In the genomic region with DNA sequence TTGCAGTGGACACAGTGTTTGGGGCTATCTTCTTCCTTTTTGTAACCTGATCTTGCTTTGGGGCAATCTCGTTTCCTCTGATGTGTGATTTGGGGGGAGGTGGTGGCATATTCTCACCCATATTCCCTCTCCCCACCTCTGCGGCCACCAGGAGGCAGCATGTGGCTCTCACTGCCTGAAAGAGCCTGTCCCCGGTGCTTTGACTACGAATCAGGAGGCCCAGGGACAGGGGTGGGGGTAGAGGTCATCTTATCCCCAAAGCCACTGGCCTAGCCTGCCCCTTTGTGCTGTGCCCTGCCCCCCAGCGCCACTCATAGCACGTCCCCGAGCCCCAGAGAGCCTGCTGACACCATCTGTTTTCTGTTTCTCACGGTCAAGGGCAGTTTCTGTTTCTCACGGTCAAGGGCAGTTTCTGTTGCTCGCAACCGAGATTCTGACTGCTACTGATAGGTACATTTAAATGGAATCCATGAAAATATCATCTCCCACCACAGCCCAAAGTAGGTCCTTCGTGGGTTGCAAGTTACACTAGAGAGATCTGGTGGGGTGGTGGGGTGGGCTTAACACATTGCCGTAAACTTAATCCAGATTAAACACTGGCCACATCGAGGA, we compare ENCODE assay signal across 9 cellular contexts. TPM values are rescaled to one million over a fixed set of nuclear protein-coding genes. Genes with fewer than 3 reads are reported as not detected.
DNase-seq lines count a peak whose midpoint lies in the region; ATAC-seq and TF ChIP-seq lines count a peak whose summit lies in the region.
"Had no signal": no experiment of that assay in that cellular context is flagged by ENCODE, and none has a peak within 500 bp of the region (broad histone marks: within the 10 kb centered on the region; RNA-seq: fewer than 3 reads in every experiment).

No MANE protein-coding gene starts in this region.

- H3K4me3 Mint-ChIP-seq in activated CD4-positive, alpha-beta memory T cell treated with anti-CD3 and anti-CD28 coated beads, Interleukin-2, amount 10 ng/mL, durations not matched to agents 7 days and 5 days, result no peak overlapping the region
- H3K4me3 Mint-ChIP-seq in neural progenitor cell, result no peak overlapping the region

- H2AFZ ChIP-seq in neural progenitor cell (replicated peaks), result peak overlapping the region; percentile 63

- peak; percentile 91 for ATAC-seq in GM19035 (IDR thresholded peaks at IDR 0.05; ENCODE audit: unreplicated experiment)

- CTCF ChIA-PET in activated CD4-positive, alpha-beta memory T cell treated with anti-CD3 and anti-CD28 coated beads, Interleukin-2, amount 10 ng/mL, durations not matched to agents 7 days and 5 days (lab: Charles Lee), result interaction anchor here (0.8 to 2.5 kb wide), 2 partner anchors 21 to 31 kb away, joined by 3 to 13 read pairs; no protein-coding TSS in a partner anchor

- no peaks in the 10 kb centered on the region for H3K36me3 Mint-ChIP-seq in activated CD4-positive, alpha-beta memory T cell treated with anti-CD3 and anti-CD28 coated beads, Interleukin-2, amount 10 ng/mL, durations not matched to agents 7 days and 5 days (ENCODE audit: low read depth)
- H3K36me3 Mint-ChIP-seq in neural progenitor cell, result no peaks in the 10 kb centered on the region

- POLR2A ChIA-PET in activated CD4-positive, alpha-beta memory T cell treated with anti-CD3 and anti-CD28 coated beads, Interleukin-2, amount 10 ng/mL, durations not matched to agents 7 days and 5 days (lab: Charles Lee), result interaction anchor here (1.1 to 1.8 kb wide), 2 partner anchors 28 to 31 kb away, joined by 4 to 10 read pairs; partner anchors contain the start of gene PHYH

- H3F3A ChIP-seq in neural progenitor cell (ENCODE audit: low read depth), result peaks cover 26% of the 10 kb centered on the region

- H3K4me3 ChIP-seq in MG63, result no peak overlapping the region
- no peak overlapping the region for H3K4me3 ChIP-seq in epithelial cell of esophagus (ENCODE audit: low read length)
- H3K4me3 ChIP-seq in neural progenitor cell, result no peak overlapping the region
- H3K4me3 ChIP-seq in urinary bladder (ENCODE audit: low read depth, low read length), result no peak overlapping the region

- H3K4me1 Mint-ChIP-seq in activated CD4-positive, alpha-beta memory T cell treated with anti-CD3 and anti-CD28 coated beads, Interleukin-2, amount 10 ng/mL, durations not matched to agents 7 days and 5 days, result peaks cover 6% of the 10 kb centered on the region
- peaks cover 36% of the 10 kb centered on the region for H3K4me1 Mint-ChIP-seq in neural progenitor cell

- H3K27me3 ChIP-seq in MG63 (no peaks in the 10 kb centered on the region), neural progenitor cell (no peaks in the 10 kb centered on the region)
- H3K27me3 ChIP-seq: neutrophil had no signal

- H3K9me3 ChIP-seq in MG63 (no peaks in the 10 kb centered on the region), neural progenitor cell (ENCODE audit: low read depth) (no peaks in the 10 kb centered on the region)
- H3K9me3 ChIP-seq: neutrophil had no signal

- WGBS in urinary bladder, result 47% methylated on average over 14 of the region's 14 CpGs

- no peaks in the 10 kb centered on the region for H3K36me3 ChIP-seq in MG63
- H3K36me3 ChIP-seq in neural progenitor cell, result no peaks in the 10 kb centered on the region
- no peaks in the 10 kb centered on the region for H3K36me3 ChIP-seq in urinary bladder (ENCODE audit: insufficient read depth)
- H3K36me3 ChIP-seq: neutrophil had no signal

- TF ChIP-seq CTCF in epithelial cell of esophagus (IDR thresholded peaks at IDR 0.05; ENCODE audit: insufficient read depth, low read depth, low read length, missing control alignments), result peak; percentile 40
- peak; percentile 65 for TF ChIP-seq CTCF in neural progenitor cell (IDR thresholded peaks at IDR 0.05)

- H3K27ac ChIP-seq in neural progenitor cell (no peak overlapping the region), urinary bladder (ENCODE audit: low read depth) (peak overlapping the region; percentile 28)
- H3K27ac ChIP-seq: neutrophil had no signal

- peaks cover 22% of the 10 kb centered on the region for H3K4me1 ChIP-seq in neural progenitor cell
- no peaks in the 10 kb centered on the region for H3K4me1 ChIP-seq in urinary bladder (ENCODE audit: insufficient read depth)

- H3K79me2 ChIP-seq in neural progenitor cell (ENCODE audit: low read depth), result no peaks in the 10 kb centered on the region

- no peak overlapping the region for H3K27ac Mint-ChIP-seq in activated CD4-positive, alpha-beta memory T cell treated with anti-CD3 and anti-CD28 coated beads, Interleukin-2, amount 10 ng/mL, durations not matched to agents 7 days and 5 days
- H3K27ac Mint-ChIP-seq in neural progenitor cell, result peak overlapping the region; percentile 92

- no peaks in the 10 kb centered on the region for H3K9me3 Mint-ChIP-seq in activated CD4-positive, alpha-beta memory T cell treated with anti-CD3 and anti-CD28 coated beads, Interleukin-2, amount 10 ng/mL, durations not matched to agents 7 days and 5 days
- H3K9me3 Mint-ChIP-seq in neural progenitor cell, result peaks cover 2% of the 10 kb centered on the region

- DNase-seq in AG20443 (ENCODE audit: low spot score), result peak; percentile 39
- peak; percentile 13 for DNase-seq in MG63
- peak; percentile 65 for DNase-seq in activated CD4-positive, alpha-beta memory T cell treated with anti-CD3 and anti-CD28 coated beads, Interleukin-2, amount 10 ng/mL, durations not matched to agents 7 days and 5 days
- peak; percentile 16 for DNase-seq in epithelial cell of esophagus (ENCODE audit: low read depth)
- peak; percentile 68 for DNase-seq in neural progenitor cell (ENCODE audit: low spot score)
- DNase-seq in NCI-H226, result no peak

- H3K4me2 ChIP-seq in neural progenitor cell, result peak overlapping the region; percentile 22

- no peak overlapping the region for H3K9ac ChIP-seq in neural progenitor cell

- no peaks in the 10 kb centered on the region for H3K27me3 Mint-ChIP-seq in activated CD4-positive, alpha-beta memory T cell treated with anti-CD3 and anti-CD28 coated beads, Interleukin-2, amount 10 ng/mL, durations not matched to agents 7 days and 5 days
- H3K27me3 Mint-ChIP-seq in neural progenitor cell (ENCODE audit: insufficient read depth, low read depth), result peaks cover 7% of the 10 kb centered on the region

- H4K20me1 ChIP-seq in neural progenitor cell (ENCODE audit: low read depth), result no peaks in the 10 kb centered on the region

RNA-seq across cellular contexts. Expression of gene PHYH, which starts 28.2 kb away (rescaled TPM):
- 7.2 and 12.7 TPM in 2 replicates for total RNA-seq in MG63 (2014; rRNA removed; shearing (Covaris generic); ENCODE audit: low replicate concordance)
- 10 to 100 TPM; 10.9 to 11.2 TPM for total RNA-seq in activated CD4-positive, alpha-beta memory T cell treated with anti-CD3 and anti-CD28 coated beads, Interleukin-2, amount 10 ng/mL, durations not matched to agents 7 days and 5 days
- 14.6 and 22.2 TPM in 2 replicates for total RNA-seq in neural progenitor cell (ENCODE audit: low replicate concordance)
- total RNA-seq in urinary bladder, result 20.8 TPM
- polyA plus RNA-seq in urinary bladder, result 38.3 TPM

RNA-seq across cellular contexts. Expression of gene UCMA, which starts 37.5 kb away (rescaled TPM):
- not detected in 2 replicates for total RNA-seq in MG63 (2014; rRNA removed; shearing (Covaris generic); ENCODE audit: low replicate concordance)
- not detected for total RNA-seq in activated CD4-positive, alpha-beta memory T cell treated with anti-CD3 and anti-CD28 coated beads, Interleukin-2, amount 10 ng/mL, durations not matched to agents 7 days and 5 days
- total RNA-seq in neural progenitor cell (ENCODE audit: low replicate concordance) (not detected in 2 replicates), urinary bladder (not detected)
- polyA plus RNA-seq in urinary bladder, result not detected
